ENCODE assay signal across 19 cellular contexts in the genomic region with DNA sequence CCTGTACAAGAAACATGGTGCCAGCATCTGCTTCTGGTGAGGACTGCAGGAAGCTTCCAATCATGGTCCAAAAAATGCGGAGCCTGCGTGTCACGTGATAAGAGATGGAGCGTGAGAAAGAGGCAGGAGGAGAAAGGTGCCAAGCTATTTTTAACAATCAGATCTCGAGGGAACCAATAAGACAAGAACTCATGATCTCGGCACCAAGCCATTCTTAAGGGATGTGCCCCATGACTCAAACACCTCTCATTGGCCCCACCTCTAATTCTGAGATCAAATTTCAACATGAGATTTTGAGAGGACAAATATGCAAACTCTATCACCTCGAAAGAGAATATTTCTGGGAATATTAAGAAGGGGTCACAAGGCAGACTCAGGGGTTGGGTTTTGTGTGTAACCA.
"Had no signal": no experiment of that assay in that cellular context is flagged by ENCODE, and none has a peak within 500 bp of the region (broad histone marks: within the 10 kb centered on the region; RNA-seq: fewer than 3 reads in every experiment).

No MANE protein-coding gene starts in this region.

- H3K9me3 Mint-ChIP-seq: endodermal cell had no signal

- H3K27ac Mint-ChIP-seq: endodermal cell, mesothelial cell of epicardium, natural killer cell had no signal

- H3K36me3 Mint-ChIP-seq: mesothelial cell of epicardium had no signal

- H3K4me1 Mint-ChIP-seq: natural killer cell, neural crest cell had no signal

- H3K4me3 Mint-ChIP-seq: endodermal cell, mesothelial cell of epicardium, natural killer cell, neural crest cell had no signal

- H3K4me3 ChIP-seq: coronary artery, gastrocnemius medialis, heart right ventricle, sigmoid colon, skin epidermis, stomach, thoracic aorta, transverse colon had no signal

- DNase-seq: effector CD4-positive, alpha-beta T cell; endodermal cell; gastrocnemius medialis; heart right ventricle; hypothalamus; natural killer cell; posterior cingulate gyrus; sigmoid colon; stimulated activated CD4-positive, alpha-beta T cell treated with anti-CD3 and anti-CD28 coated beads, Interleukin-2, amount 100 ng/mL, for 24 hours; stimulated activated CD4-positive, alpha-beta T cell treated with anti-CD3 and anti-CD28 coated beads, Interleukin-4, amount 100 ng/mL, for 4 hours; stimulated activated naive CD4-positive, alpha-beta T cell; stomach; substantia nigra; transverse colon had no signal
